9 cellular contexts compared by ENCODE assay signal in genomic region chr12:12901158-12901791, GRCh38. TPM values are rescaled to one million over a fixed set of nuclear protein-coding genes. Genes with fewer than 3 reads are reported as not detected.
DNase-seq lines count a peak whose midpoint lies in the region; ATAC-seq and TF ChIP-seq lines count a peak whose summit lies in the region.
"Had no signal": no experiment of that assay in that cellular context is flagged by ENCODE, and none has a peak within 500 bp of the region (broad histone marks: within the 10 kb centered on the region; RNA-seq: fewer than 3 reads in every experiment).

No MANE protein-coding gene starts in this region.

- peaks cover 0 to 2% (median 0%) of the 10 kb centered on the region in 8 donors for H3K9me3 Mint-ChIP-seq in CD4-positive, alpha-beta memory T cell

- no peaks in the 10 kb centered on the region for H3K36me3 Mint-ChIP-seq in CD4-positive, alpha-beta memory T cell

- H3K4me3 ChIP-seq in fibroblast of pulmonary artery (replicated peaks; ENCODE audit: low read depth, low read length) = peak overlapping the region; percentile 28
- H3K4me3 ChIP-seq in sigmoid colon = no peak overlapping the region
- H3K4me3 ChIP-seq in CD4-positive, alpha-beta memory T cell (ENCODE audit: low read length in 2 of 2) = no peak overlapping the region

- H3K27me3 ChIP-seq in sigmoid colon = no peaks in the 10 kb centered on the region
- no peaks in the 10 kb centered on the region for H3K27me3 ChIP-seq in CD4-positive, alpha-beta memory T cell (ENCODE audit: insufficient read depth, low read length)

- H3K36me3 ChIP-seq in sigmoid colon = no peaks in the 10 kb centered on the region
- no peaks in the 10 kb centered on the region for H3K36me3 ChIP-seq in CD4-positive, alpha-beta memory T cell (ENCODE audit: insufficient read depth, low read length)

- H3K27ac Mint-ChIP-seq in CD4-positive, alpha-beta memory T cell = no peak overlapping the region

- ATAC-seq in GM19035 (IDR thresholded peaks at IDR 0.05; ENCODE audit: unreplicated experiment) (no peak), GM21423 (IDR thresholded peaks at IDR 0.05; ENCODE audit: unreplicated experiment) (no peak)

- TF ChIP-seq CTCF in RWPE1 (conservative IDR thresholded peaks at IDR 0.05; ENCODE audit: low read depth) (no peak), fibroblast of pulmonary artery (IDR thresholded peaks at IDR 0.05; ENCODE audit: low read length, missing control alignments) (no peak), sigmoid colon (IDR thresholded peaks at IDR 0.05) (no peak)

- intact Hi-C loops in sigmoid colon (cut with DNase I) = no loop called here
- intact Hi-C loops in CD4-positive, alpha-beta memory T cell (cut with micrococcal nuclease) = no loop called here

- H3K4me1 Mint-ChIP-seq in CD4-positive, alpha-beta memory T cell = no peaks in the 10 kb centered on the region

- POLR2A ChIA-PET in RWPE1 (lab: Yijun Ruan, JAX; ENCODE audit: low non-redundant PET) = interaction anchor here (2.1 kb wide), 1 partner anchor 10 kb away, joined by 10 read pairs; the partner anchor contains the start of gene GPRC5A
- POLR2A ChIA-PET in CD4-positive, alpha-beta memory T cell (lab: Charles Lee; ENCODE audit: partially characterized antibody) = no interaction called here

- H3K9me3 ChIP-seq in sigmoid colon = no peaks in the 10 kb centered on the region
- no peaks in the 10 kb centered on the region for H3K9me3 ChIP-seq in CD4-positive, alpha-beta memory T cell (ENCODE audit: control insufficient read depth in 1 of 2, low read length in 2 of 2)

- H3K27me3 Mint-ChIP-seq in CD4-positive, alpha-beta memory T cell = peaks cover 6 to 10% of the 10 kb centered on the region in 2 donors

- peak overlapping the region; percentile 96 for H3K27ac ChIP-seq in RWPE1
- H3K27ac ChIP-seq in sigmoid colon = peak overlapping the region; percentile 46 to 78 (median 56)
- no peak overlapping the region for H3K27ac ChIP-seq in CD4-positive, alpha-beta memory T cell (ENCODE audit: low read depth, low read length)

- CTCF ChIA-PET in RWPE1 (lab: Yijun Ruan, JAX) = interaction anchor here (0.6 to 0.7 kb wide), 3 partner anchors 10 to 559 kb away, joined by 3 to 4 read pairs (median 4); partner anchors contain the start of gene GPRC5A
- CTCF ChIA-PET in CD4-positive, alpha-beta memory T cell (lab: Charles Lee; ENCODE audit: partially characterized antibody) = no interaction called here

- no peak overlapping the region for H3K4me3 Mint-ChIP-seq in CD4-positive, alpha-beta memory T cell

- DNase-seq in H4 (ENCODE audit: low spot score) = peak; percentile 85
- DNase-seq in RWPE1 (ENCODE audit: low spot score) = peak; percentile 68
- peak; percentile 94 for DNase-seq in fibroblast of pulmonary artery (ENCODE audit: low read depth)
- peak; percentile 85 for DNase-seq in sigmoid colon
- no peak for DNase-seq in CD4-positive, alpha-beta memory T cell
- DNase-seq in NCI-H1105 treated with DMSO at 0.1 percent for 48 hours (lab: John Stamatoyannopoulos, UW) = no peak
- DNase-seq: NCI-H524 had no signal

- H3K4me1 ChIP-seq in sigmoid colon = peaks cover 0 to 11% (median 0%) of the 10 kb centered on the region in 4 donors
- no peaks in the 10 kb centered on the region for H3K4me1 ChIP-seq in CD4-positive, alpha-beta memory T cell (ENCODE audit: insufficient read depth, low read length)

- no peak for TF ChIP-seq EP300 in sigmoid colon (IDR thresholded peaks at IDR 0.05)

- TF ChIP-seq POLR2A in sigmoid colon (IDR thresholded peaks at IDR 0.05) = no peak

- 27 to 69% methylated on average over 10 of the region's 10 CpGs for WGBS in sigmoid colon, 2 donors

RNA-seq across cellular contexts. Expression of gene GPRC5A, which starts 9.9 kb away (rescaled TPM):
- 10.1 and 10.9 TPM in 2 replicates for total RNA-seq in H4 (2014; rRNA removed; shearing (Covaris generic))
- total RNA-seq in sigmoid colon = 10 to 100 TPM in 1 of 4 donors, 1 to 10 TPM in 3; 2.1 to 11.4 (median 2.8) TPM
- 10 to 100 TPM; 13.8 to 75.5 (median 30.5) TPM for polyA plus RNA-seq in sigmoid colon
- not detected for total RNA-seq in CD4-positive, alpha-beta memory T cell
- under 1 TPM in 1 of 2 donors, not detected in 1; 0.14 TPM for polyA plus RNA-seq in CD4-positive, alpha-beta memory T cell

RNA-seq across cellular contexts. Expression of gene GPRC5D, which starts 50.7 kb away (rescaled TPM):
- not detected in 2 replicates for total RNA-seq in H4 (2014; rRNA removed; shearing (Covaris generic))
- not detected for total RNA-seq in sigmoid colon
- under 1 TPM in 1 of 3 donors, not detected in 2; 0.16 TPM for polyA plus RNA-seq in sigmoid colon
- not detected for total RNA-seq in CD4-positive, alpha-beta memory T cell
- under 1 TPM in 1 of 2 donors, not detected in 1; 0.71 TPM for polyA plus RNA-seq in CD4-positive, alpha-beta memory T cell

Comparison
In these comparisons a context has a peak if more than half of its experiments do, and no peak if none do; other contexts are left out.
1. DNase-seq: peak in H4 (single experiment), RWPE1 (single experiment), fibroblast of pulmonary artery (single experiment) and sigmoid colon (single experiment); none in CD4-positive, alpha-beta memory T cell (0 of 5) and NCI-H1105 treated with DMSO at 0.1 percent for 48 hours (single experiment).